ENCODE assay signal across 15 cellular contexts in the genomic region with DNA sequence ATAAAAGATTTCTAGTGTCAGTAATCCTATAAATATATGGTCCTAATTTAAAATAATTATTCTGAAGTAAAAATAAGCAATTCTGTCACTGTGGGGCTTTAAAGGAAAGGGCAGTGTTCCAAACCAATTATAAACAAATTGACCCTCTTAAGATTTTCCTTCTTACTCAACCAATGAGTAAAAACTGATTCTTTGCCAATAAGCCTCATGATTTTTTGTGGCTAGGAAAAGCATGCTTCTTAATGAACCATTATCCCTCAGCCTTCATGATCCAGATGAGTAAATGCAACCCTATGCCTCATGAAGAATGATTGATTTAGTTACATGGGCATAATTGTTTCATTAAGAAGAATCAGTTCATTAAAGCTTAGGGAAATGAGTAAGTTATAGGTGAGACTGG.
A peak's percentile ranks its signal among the peaks of the same experiment; 100 is the strongest.
DNase-seq lines count a peak whose midpoint lies in the region; ATAC-seq and TF ChIP-seq lines count a peak whose summit lies in the region.
"Had no signal": no experiment of that assay in that cellular context is flagged by ENCODE, and none has a peak within 500 bp of the region (broad histone marks: within the 10 kb centered on the region; RNA-seq: fewer than 3 reads in every experiment).

No MANE protein-coding gene starts in this region.

- in situ Hi-C loops in astrocyte of the cerebellum (cut with HindIII; ENCODE audit: low sequenced_read_pairs) = no loop called here

- H3K4me1 ChIP-seq in GM23338 (ENCODE audit: insufficient read depth) = peaks cover 17% of the 10 kb centered on the region
- H3K4me1 ChIP-seq: A549 had no signal

- no peaks in the 10 kb centered on the region for H3F3A ChIP-seq in GM23338 (replicated peaks; ENCODE audit: low read depth)

- H3K9me3 Mint-ChIP-seq in GM23338 = no peaks in the 10 kb centered on the region

- no peak overlapping the region for H2AFZ ChIP-seq in GM23338

- no peak overlapping the region for H3K27ac ChIP-seq in GM23338 (ENCODE audit: low read depth)
- H3K27ac ChIP-seq: A549 had no signal

- no peaks in the 10 kb centered on the region for H3K36me3 Mint-ChIP-seq in GM23338 (ENCODE audit: low read depth)
- H3K36me3 Mint-ChIP-seq: CD14-positive monocyte; CD8-positive, alpha-beta T cell had no signal

- peaks cover 24% of the 10 kb centered on the region for H3K4me1 Mint-ChIP-seq in GM23338
- H3K4me1 Mint-ChIP-seq: CD14-positive monocyte had no signal

- H3K4me2 ChIP-seq in GM23338 = no peak overlapping the region
- H3K4me2 ChIP-seq: A549 had no signal

- no peaks in the 10 kb centered on the region for H4K20me1 ChIP-seq in GM23338 (replicated peaks; ENCODE audit: insufficient read depth)

- no peaks in the 10 kb centered on the region for H3K27me3 Mint-ChIP-seq in GM23338 (ENCODE audit: insufficient read depth, low read depth, poor library complexity)

- ATAC-seq in GM23338 (no peak), HG03520 (IDR thresholded peaks at IDR 0.05; ENCODE audit: unreplicated experiment) (no peak), HG03159 (IDR thresholded peaks at IDR 0.05; ENCODE audit: unreplicated experiment) (no peak)
- ATAC-seq: A549; CD8-positive, alpha-beta T cell had no signal

- H3K4me3 Mint-ChIP-seq in GM23338 = no peak overlapping the region
- H3K4me3 Mint-ChIP-seq: CD14-positive monocyte; CD8-positive, alpha-beta T cell; HFFc6 had no signal

- peak overlapping the region; percentile 81; the same call in 1 of the 2 replicates for H3K27ac Mint-ChIP-seq in GM23338
- H3K27ac Mint-ChIP-seq: CD14-positive monocyte; CD8-positive, alpha-beta T cell; HFFc6 had no signal

- no peak overlapping the region for H3K4me3 ChIP-seq in GM23338
- H3K4me3 ChIP-seq in astrocyte of the cerebellum (ENCODE audit: low read depth, low read length) = no peak overlapping the region
- H3K4me3 ChIP-seq: A549 had no signal

- H3K9me2 ChIP-seq in GM23338 (ENCODE audit: insufficient read depth) = no peaks in the 10 kb centered on the region

- no peaks in the 10 kb centered on the region for H3K27me3 ChIP-seq in GM23338 (ENCODE audit: insufficient read depth)

- no peak for TF ChIP-seq CTCF in GM23338 (conservative IDR thresholded peaks at IDR 0.05; ENCODE audit: low read depth in 2 of 2)
- no peak for TF ChIP-seq CTCF in astrocyte of the cerebellum (IDR thresholded peaks at IDR 0.05; ENCODE audit: low read depth, low read length, missing control alignments)

- DNase-seq in GM23338 (ENCODE audit: low spot score) = no peak
- DNase-seq in NCI-H1105 treated with DMSO at 0.1 percent for 48 hours (lab: John Stamatoyannopoulos, UW) = peak; percentile 62
- peak; percentile 33 for DNase-seq in astrocyte of the cerebellum (ENCODE audit: low read depth)
- DNase-seq in foreskin melanocyte = peak; percentile 33
- no peak for DNase-seq in RKO (ENCODE audit: low spot score)
- no peak for DNase-seq in Ammon's horn (ENCODE audit: low spot score)
- DNase-seq: CD8-positive, alpha-beta T cell; DMS53; GF-D8; HCEC 1CT; HFFc6 had no signal

- no peaks in the 10 kb centered on the region for H3K79me2 ChIP-seq in GM23338 (replicated peaks; ENCODE audit: insufficient read depth)

- H3K36me3 ChIP-seq in GM23338 (ENCODE audit: insufficient read depth) = no peaks in the 10 kb centered on the region

TF ChIP-seq in GM23338, 12 proteins besides CTCF, POLR2A, EP300 and RAD21:
- no peak for TF ChIP-seq CREB1 (CRISPR knock-in tag; IDR thresholded peaks at IDR 0.05; ENCODE audit: low read depth)
- TF ChIP-seq, protein P1, sequence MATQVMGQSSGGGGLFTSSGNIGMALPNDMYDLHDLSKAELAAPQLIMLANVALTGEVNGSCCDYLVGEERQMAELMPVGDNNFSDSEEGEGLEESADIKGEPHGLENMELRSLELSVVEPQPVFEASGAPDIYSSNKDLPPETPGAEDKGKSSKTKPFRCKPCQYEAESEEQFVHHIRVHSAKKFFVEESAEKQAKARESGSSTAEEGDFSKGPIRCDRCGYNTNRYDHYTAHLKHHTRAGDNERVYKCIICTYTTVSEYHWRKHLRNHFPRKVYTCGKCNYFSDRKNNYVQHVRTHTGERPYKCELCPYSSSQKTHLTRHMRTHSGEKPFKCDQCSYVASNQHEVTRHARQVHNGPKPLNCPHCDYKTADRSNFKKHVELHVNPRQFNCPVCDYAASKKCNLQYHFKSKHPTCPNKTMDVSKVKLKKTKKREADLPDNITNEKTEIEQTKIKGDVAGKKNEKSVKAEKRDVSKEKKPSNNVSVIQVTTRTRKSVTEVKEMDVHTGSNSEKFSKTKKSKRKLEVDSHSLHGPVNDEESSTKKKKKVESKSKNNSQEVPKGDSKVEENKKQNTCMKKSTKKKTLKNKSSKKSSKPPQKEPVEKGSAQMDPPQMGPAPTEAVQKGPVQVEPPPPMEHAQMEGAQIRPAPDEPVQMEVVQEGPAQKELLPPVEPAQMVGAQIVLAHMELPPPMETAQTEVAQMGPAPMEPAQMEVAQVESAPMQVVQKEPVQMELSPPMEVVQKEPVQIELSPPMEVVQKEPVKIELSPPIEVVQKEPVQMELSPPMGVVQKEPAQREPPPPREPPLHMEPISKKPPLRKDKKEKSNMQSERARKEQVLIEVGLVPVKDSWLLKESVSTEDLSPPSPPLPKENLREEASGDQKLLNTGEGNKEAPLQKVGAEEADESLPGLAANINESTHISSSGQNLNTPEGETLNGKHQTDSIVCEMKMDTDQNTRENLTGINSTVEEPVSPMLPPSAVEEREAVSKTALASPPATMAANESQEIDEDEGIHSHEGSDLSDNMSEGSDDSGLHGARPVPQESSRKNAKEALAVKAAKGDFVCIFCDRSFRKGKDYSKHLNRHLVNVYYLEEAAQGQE (IDR thresholded peaks at IDR 0.05; ENCODE audit: unreplicated experiment) = no peak
- no peak for TF ChIP-seq POLR2AphosphoS5 (IDR thresholded peaks at IDR 0.05; ENCODE audit: low read depth)

Comparison
In these comparisons a context has a peak if more than half of its experiments do, and no peak if none do; other contexts are left out.
1. DNase-seq: peak in NCI-H1105 treated with DMSO at 0.1 percent for 48 hours (single experiment), astrocyte of the cerebellum (single experiment) and foreskin melanocyte (single experiment); none in GM23338 (single experiment), RKO (single experiment) and Ammon's horn (single experiment).